Comparison of ENCODE assay signal across 8 cellular contexts in genomic region chr1:85200870-85201339, GRCh38. TPM values are rescaled to one million over a fixed set of nuclear protein-coding genes. Genes with fewer than 3 reads are reported as not detected.
A peak's percentile ranks its signal among the peaks of the same experiment; 100 is the strongest.
DNase-seq lines count a peak whose midpoint lies in the region; ATAC-seq and TF ChIP-seq lines count a peak whose summit lies in the region.

SYDE2 (minus strand) TSS chr1:85201016; CDS start chr1:85200996, 20 bp downstream.

- peaks cover 40% of the 10 kb centered on the region for H3K4me1 Mint-ChIP-seq in GM23338

- peak within 1 kb of the TSS; percentile 87 for H3K4me3 ChIP-seq in GM23338
- peak within 1 kb of the TSS; percentile 87 for H3K4me3 ChIP-seq in adipocyte (ENCODE audit: low read length)
- H3K4me3 ChIP-seq in right atrium auricular region: peak within 1 kb of the TSS; percentile 62 to 72
- H3K4me3 ChIP-seq in rectal smooth muscle tissue (ENCODE audit: low read length): peak within 1 kb of the TSS; percentile 68
- H3K4me3 ChIP-seq in aorta (ENCODE audit: low read length in 2 of 2): peak within 1 kb of the TSS; percentile 91 to 95

- H3K27me3 ChIP-seq in GM23338 (ENCODE audit: insufficient read depth) (peaks cover 9% of the 10 kb centered on the region; the same call in 1 of the 2 replicates), adipocyte (replicated peaks; ENCODE audit: control insufficient read depth, insufficient read depth, low read length) (no peaks in the 10 kb centered on the region), right atrium auricular region (no peaks in the 10 kb centered on the region), rectal smooth muscle tissue (ENCODE audit: control insufficient read depth, insufficient read depth, low read length) (peaks cover 4% of the 10 kb centered on the region), aorta (ENCODE audit: control insufficient read depth in 1 of 2, insufficient read depth in 2 of 2, low read length in 1 of 2) (no peaks in the 10 kb centered on the region)

- DNase-seq in EL (peak; percentile 81), GM23338 (ENCODE audit: low spot score) (peak; percentile 82), Kasumi-1 (lab: John Stamatoyannopoulos, UW) (peak; percentile 85 to 88), SKM-1 treated with dmso at 0.1 percent for 144 hours (lab: John Stamatoyannopoulos, UW; ENCODE audit: unreplicated experiment) (peak; percentile 78), adipocyte (ENCODE audit: low read depth) (peak; percentile 81), right atrium auricular region (ENCODE audit: low spot score) (peak; percentile 69), aorta (peak; percentile 81 to 91)

- WGBS in aorta, 2 donors: 0% methylated on average over 37 to 59 of the region's 59 CpGs

- H4K20me1 ChIP-seq in GM23338 (replicated peaks; ENCODE audit: insufficient read depth): peaks cover 8% of the 10 kb centered on the region; the same call in 1 of the 2 replicates

- H3K4me2 ChIP-seq in GM23338: peak within 1 kb of the TSS; percentile 93

- peak within 1 kb of the TSS; percentile 25; the same call in 1 of the 2 replicates for H2AFZ ChIP-seq in GM23338

- H3K9ac ChIP-seq in adipocyte (ENCODE audit: low read length) (peak within 1 kb of the TSS; percentile 94), rectal smooth muscle tissue (ENCODE audit: low read length) (peak within 1 kb of the TSS; percentile 71)

- peak within 1 kb of the TSS; percentile 99 for H3K27ac Mint-ChIP-seq in GM23338

- peak within 1 kb of the TSS; percentile 95 for H3K27ac ChIP-seq in GM23338 (ENCODE audit: low read depth)
- H3K27ac ChIP-seq in right atrium auricular region: peak within 1 kb of the TSS; percentile 87 to 92
- H3K27ac ChIP-seq in rectal smooth muscle tissue (ENCODE audit: low read depth, low read length): peak within 1 kb of the TSS; percentile 98
- H3K27ac ChIP-seq in aorta (ENCODE audit: low read depth in 1 of 2, low read length in 2 of 2): peak within 1 kb of the TSS; percentile 62 to 90

- peak; percentile 76 for ATAC-seq in GM23338
- ATAC-seq in aorta (ENCODE audit: low FRiP score): peak; percentile 89

- H3K79me2 ChIP-seq in GM23338 (replicated peaks; ENCODE audit: insufficient read depth): peaks cover 38% of the 10 kb centered on the region

- peaks cover 5% of the 10 kb centered on the region for H3K36me3 Mint-ChIP-seq in GM23338 (ENCODE audit: low read depth)

- H3K9me3 ChIP-seq in adipocyte (ENCODE audit: control insufficient read depth, low read length) (no peaks in the 10 kb centered on the region), right atrium auricular region (no peaks in the 10 kb centered on the region), aorta (ENCODE audit: control insufficient read depth, low read length) (no peaks in the 10 kb centered on the region)

- no peaks in the 10 kb centered on the region for H3K9me3 Mint-ChIP-seq in GM23338

- H3K36me3 ChIP-seq in GM23338 (ENCODE audit: insufficient read depth) (no peaks in the 10 kb centered on the region), adipocyte (ENCODE audit: control insufficient read depth, insufficient read depth, low read length, severe bottlenecking) (no peaks in the 10 kb centered on the region), right atrium auricular region (no peaks in the 10 kb centered on the region), rectal smooth muscle tissue (ENCODE audit: control insufficient read depth, insufficient read depth, low read length) (no peaks in the 10 kb centered on the region), aorta (ENCODE audit: control insufficient read depth in 1 of 2, insufficient read depth in 2 of 2, low read length in 1 of 2) (no peaks in the 10 kb centered on the region)

- TF ChIP-seq CTCF in GM23338 (conservative IDR thresholded peaks at IDR 0.05; ENCODE audit: low read depth in 2 of 2) (no peak), right atrium auricular region (IDR thresholded peaks at IDR 0.05) (no peak)

- intact Hi-C loops in aorta (cut with DNase I): loop anchor here (5.0 kb wide), 1 partner anchor 56 kb away; the partner anchor contains the start of gene C1orf52 (in 2 of the 2)

- no peaks in the 10 kb centered on the region for H3K9me2 ChIP-seq in GM23338 (ENCODE audit: insufficient read depth)

- H3F3A ChIP-seq in GM23338 (replicated peaks; ENCODE audit: low read depth): peaks cover 2% of the 10 kb centered on the region; the same call in 1 of the 2 replicates

- H3K4me1 ChIP-seq in GM23338 (ENCODE audit: insufficient read depth): peaks cover 40% of the 10 kb centered on the region
- peaks cover 43% of the 10 kb centered on the region for H3K4me1 ChIP-seq in adipocyte (ENCODE audit: control insufficient read depth, insufficient read depth, low read length)
- no peaks in the 10 kb centered on the region for H3K4me1 ChIP-seq in right atrium auricular region
- H3K4me1 ChIP-seq in rectal smooth muscle tissue (ENCODE audit: control insufficient read depth, insufficient read depth, low read length): peaks cover 7% of the 10 kb centered on the region
- no peaks in the 10 kb centered on the region for H3K4me1 ChIP-seq in aorta (ENCODE audit: control insufficient read depth in 1 of 2, insufficient read depth in 2 of 2, low read length in 2 of 2)

- peak within 1 kb of the TSS; percentile 98 for H3K4me3 Mint-ChIP-seq in GM23338

- H3K27me3 Mint-ChIP-seq in GM23338 (ENCODE audit: insufficient read depth, low read depth, poor library complexity): peaks cover 10% of the 10 kb centered on the region

TF ChIP-seq in GM23338, 12 proteins besides CTCF, POLR2A, EP300 and RAD21:
- TF ChIP-seq EZH2 (IDR thresholded peaks at IDR 0.05; ENCODE audit: low read depth, unreplicated experiment): no peak
- peak; percentile 78 for TF ChIP-seq POLR2AphosphoS5 (IDR thresholded peaks at IDR 0.05; ENCODE audit: low read depth)

RNA-seq across cellular contexts. Expression of gene SYDE2, which starts in this region (rescaled TPM):
- 20.1 and 20.6 TPM in 2 replicates for total RNA-seq in GM23338 (2014; rRNA removed; shearing (Covaris generic))
- polyA plus RNA-seq in GM23338 (2016; fragmentation: Nextera tagmentation; extraction: Ambion mirVana): 5.8 and 5.9 TPM in 2 replicates
- total RNA-seq in right atrium auricular region: 10 to 100 TPM; 15.4 to 21.8 TPM
- total RNA-seq in aorta: 10 to 100 TPM; 10.1 to 16.7 TPM
- polyA plus RNA-seq in aorta: 1 to 10 TPM; 1.3 to 1.4 TPM

Comparison
In these comparisons a context has a peak if more than half of its experiments do, and no peak if none do; other contexts are left out.
1. Peak in every context shown above with its lines: DNase-seq, ATAC-seq, H3K4me3 ChIP-seq and H3K27ac ChIP-seq.